Comparison of ENCODE assay signal across 18 cellular contexts in genomic region chr17:29697371-29697770, GRCh38.
"Had no signal": no experiment of that assay in that cellular context is flagged by ENCODE, and none has a peak within 500 bp of the region (broad histone marks: within the 10 kb centered on the region; RNA-seq: fewer than 3 reads in every experiment).

No MANE protein-coding gene starts in this region.

- H3K4me3 ChIP-seq: gastroesophageal sphincter, mucosa of descending colon, sigmoid colon had no signal

- DNase-seq: activated CD4-positive, alpha-beta memory T cell treated with anti-CD3 and anti-CD28 coated beads, Interleukin-2, amount 10 ng/mL, durations not matched to agents 7 days and 5 days; activated CD4-positive, alpha-beta T cell treated with anti-CD3 and anti-CD28 coated beads for 36 hours; activated T-cell treated with anti-CD3 and anti-CD28 coated beads, Interleukin-2, amount 50 U/mL, for 24 hours; amygdala; cortex of kidney; endodermal cell; islet precursor cell; mucosa of descending colon; nephron progenitor cell; SIG-M5; sigmoid colon; stimulated activated CD4-positive, alpha-beta T cell treated with anti-CD3 and anti-CD28 coated beads, Interleukin-2, amount 100 ng/mL, for 24 hours; T-helper 17 cell; trophoblast cell had no signal

- H3K27me3 Mint-ChIP-seq: activated CD4-positive, alpha-beta memory T cell treated with anti-CD3 and anti-CD28 coated beads, Interleukin-2, amount 10 ng/mL, durations not matched to agents 7 days and 5 days; activated CD4-positive, alpha-beta T cell treated with anti-CD3 and anti-CD28 coated beads for 36 hours; activated T-cell treated with anti-CD3 and anti-CD28 coated beads, Interleukin-2, amount 50 U/mL, for 24 hours; brain; T-helper 17 cell had no signal

- H3K27me3 ChIP-seq: gastroesophageal sphincter, sigmoid colon had no signal

- H3K27ac ChIP-seq: gastroesophageal sphincter, sigmoid colon had no signal

- ATAC-seq: activated CD4-positive, alpha-beta T cell treated with anti-CD3 and anti-CD28 coated beads for 36 hours; activated naive CD4-positive, alpha-beta T cell treated with anti-CD3 and anti-CD28 coated beads, Interleukin-2, amount 50 U/mL, for 72 hours; gastroesophageal sphincter; left lobe of liver; mucosa of descending colon; T-helper 17 cell had no signal

- H3K9me3 ChIP-seq: gastroesophageal sphincter, mucosa of descending colon, sigmoid colon had no signal

- H3K9me3 Mint-ChIP-seq: activated CD4-positive, alpha-beta memory T cell treated with anti-CD3 and anti-CD28 coated beads, Interleukin-2, amount 10 ng/mL, durations not matched to agents 7 days and 5 days; activated naive CD4-positive, alpha-beta T cell treated with anti-CD3 and anti-CD28 coated beads, Interleukin-2, amount 50 U/mL, for 72 hours; activated T-cell treated with anti-CD3 and anti-CD28 coated beads, Interleukin-2, amount 50 U/mL, for 24 hours; brain; endodermal cell; nephron progenitor cell had no signal

- H3K4me3 Mint-ChIP-seq: activated CD4-positive, alpha-beta memory T cell treated with anti-CD3 and anti-CD28 coated beads, Interleukin-2, amount 10 ng/mL, durations not matched to agents 7 days and 5 days; activated CD4-positive, alpha-beta T cell treated with anti-CD3 and anti-CD28 coated beads for 36 hours; activated T-cell treated with anti-CD3 and anti-CD28 coated beads, Interleukin-2, amount 50 U/mL, for 24 hours; brain; endodermal cell; nephron progenitor cell; T-helper 17 cell had no signal

- H3K27ac Mint-ChIP-seq: activated CD4-positive, alpha-beta memory T cell treated with anti-CD3 and anti-CD28 coated beads, Interleukin-2, amount 10 ng/mL, durations not matched to agents 7 days and 5 days; endodermal cell; nephron progenitor cell; T-helper 17 cell had no signal

- H3K4me1 Mint-ChIP-seq: endodermal cell had no signal
